Comparison of ENCODE assay signal across 20 cellular contexts in the genomic region with DNA sequence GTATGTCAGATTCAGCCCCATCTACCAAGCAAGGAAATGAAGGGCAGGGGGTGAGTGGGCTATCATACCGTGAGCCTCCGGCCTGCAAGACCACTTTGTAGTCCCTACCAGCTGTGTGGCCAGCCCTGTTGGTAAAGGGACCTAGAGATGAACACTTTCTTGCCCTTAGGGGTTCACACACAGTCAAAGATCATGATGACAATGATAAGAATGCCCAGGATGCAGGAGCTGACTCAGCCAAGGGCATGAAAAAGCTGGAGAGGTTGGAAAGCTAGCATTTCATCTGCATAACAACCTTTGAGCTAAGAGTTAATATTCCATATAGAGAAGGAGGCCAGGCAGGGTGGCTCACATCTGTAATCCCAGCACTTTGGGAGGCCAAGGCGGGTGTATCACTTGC. TPM values are rescaled to one million over a fixed set of nuclear protein-coding genes. Genes with fewer than 3 reads are reported as not detected.
"Had no signal": no experiment of that assay in that cellular context is flagged by ENCODE, and none has a peak within 500 bp of the region (broad histone marks: within the 10 kb centered on the region; RNA-seq: fewer than 3 reads in every experiment).

No MANE protein-coding gene starts in this region.

- H3K9me3 ChIP-seq: colonic mucosa, prostate gland, right atrium auricular region, stomach, upper lobe of right lung had no signal

- H3K36me3 ChIP-seq: colonic mucosa had no signal

- ATAC-seq: activated CD8-positive, alpha-beta T cell treated with anti-CD3 and anti-CD28 coated beads for 36 hours; esophagus mucosa; left cardiac atrium; naive thymus-derived CD4-positive, alpha-beta T cell; upper lobe of right lung; WTC11 had no signal

- DNase-seq: activated CD4-positive, alpha-beta T cell treated with anti-CD3 and anti-CD28 coated beads for 4 hours; activated CD8-positive, alpha-beta T cell treated with anti-CD3 and anti-CD28 coated beads for 36 hours; activated naive CD4-positive, alpha-beta T cell treated with anti-CD3 and anti-CD28 coated beads for 36 hours; activated T-cell treated with anti-CD3 and anti-CD28 coated beads, Interleukin-2, amount 50 U/mL, for 24 hours; aorta; brain microvascular endothelial cell; colonic mucosa; immature natural killer cell; left cardiac atrium; mesendoderm; naive thymus-derived CD4-positive, alpha-beta T cell; stomach; upper lobe of right lung had no signal

- H3K27me3 Mint-ChIP-seq: activated CD8-positive, alpha-beta T cell treated with anti-CD3 and anti-CD28 coated beads for 36 hours; activated T-cell treated with anti-CD3 and anti-CD28 coated beads, Interleukin-2, amount 50 U/mL, for 24 hours; central memory CD8-positive, alpha-beta T cell; naive thymus-derived CD4-positive, alpha-beta T cell had no signal

- H3K4me1 ChIP-seq: colonic mucosa, prostate gland, right atrium auricular region, upper lobe of right lung had no signal

- H3K4me3 Mint-ChIP-seq: activated CD8-positive, alpha-beta T cell treated with anti-CD3 and anti-CD28 coated beads for 36 hours; activated naive CD4-positive, alpha-beta T cell treated with anti-CD3 and anti-CD28 coated beads for 36 hours; activated T-cell treated with anti-CD3 and anti-CD28 coated beads, Interleukin-2, amount 50 U/mL, for 24 hours; central memory CD8-positive, alpha-beta T cell; immature natural killer cell; naive thymus-derived CD4-positive, alpha-beta T cell; T-helper 2 cell treated with Interferon-gamma antibody and Interleukin-4, amounts not matched to agents 5 μg/mL and 100 μg/mL, for 36 hours; WTC11 had no signal

- FAIRE-seq: TTC549 had no signal

- H3K27ac ChIP-seq: brain microvascular endothelial cell, colonic mucosa, prostate gland, right atrium auricular region, stomach, upper lobe of right lung had no signal

- H3K27ac Mint-ChIP-seq: activated CD8-positive, alpha-beta T cell treated with anti-CD3 and anti-CD28 coated beads for 36 hours; activated T-cell treated with anti-CD3 and anti-CD28 coated beads, Interleukin-2, amount 50 U/mL, for 24 hours; naive thymus-derived CD4-positive, alpha-beta T cell; T-helper 2 cell treated with Interferon-gamma antibody and Interleukin-4, amounts not matched to agents 5 μg/mL and 100 μg/mL, for 36 hours; WTC11 had no signal

- H3K9me3 Mint-ChIP-seq: activated CD8-positive, alpha-beta T cell treated with anti-CD3 and anti-CD28 coated beads for 36 hours; activated naive CD4-positive, alpha-beta T cell treated with anti-CD3 and anti-CD28 coated beads for 36 hours; activated T-cell treated with anti-CD3 and anti-CD28 coated beads, Interleukin-2, amount 50 U/mL, for 24 hours; central memory CD8-positive, alpha-beta T cell; immature natural killer cell; naive thymus-derived CD4-positive, alpha-beta T cell; T-helper 2 cell treated with Interferon-gamma antibody and Interleukin-4, amounts not matched to agents 5 μg/mL and 100 μg/mL, for 36 hours; WTC11 had no signal

- H3K27me3 ChIP-seq: brain microvascular endothelial cell, colonic mucosa, right atrium auricular region, stomach, upper lobe of right lung had no signal

- H3K4me3 ChIP-seq: colonic mucosa, prostate gland, right atrium auricular region, stomach, upper lobe of right lung had no signal

RNA-seq across cellular contexts. Expression of gene FGFR4, which starts 19.2 kb away (rescaled TPM):
- polyA plus RNA-seq: immature natural killer cell had no signal
